11 cellular contexts compared by ENCODE assay signal in the genomic region with DNA sequence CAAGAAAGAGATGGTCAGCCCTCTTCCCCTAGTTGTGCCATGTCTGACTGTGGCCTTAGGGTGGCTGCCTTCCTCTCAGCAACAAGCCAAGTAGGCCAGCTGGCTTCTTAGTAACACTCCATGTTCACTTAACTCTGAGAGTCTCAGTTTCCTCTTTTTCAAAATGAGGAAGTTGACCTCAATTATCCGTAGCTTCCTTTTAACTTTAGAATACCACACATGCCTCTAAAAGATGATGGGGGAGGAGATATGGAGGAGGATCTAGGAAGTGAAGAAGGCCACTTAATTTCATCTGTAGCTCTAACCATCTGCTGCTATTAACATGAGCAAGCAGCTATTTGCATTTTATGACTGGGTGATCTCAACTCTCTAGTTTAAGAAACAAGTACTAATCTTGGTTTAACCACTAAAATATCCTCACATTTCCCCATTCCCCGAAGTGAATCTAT. TPM values are rescaled to one million over a fixed set of nuclear protein-coding genes. Genes with fewer than 3 reads are reported as not detected.
DNase-seq lines count a peak whose midpoint lies in the region; ATAC-seq and TF ChIP-seq lines count a peak whose summit lies in the region.
"Had no signal": no experiment of that assay in that cellular context is flagged by ENCODE, and none has a peak within 500 bp of the region (broad histone marks: within the 10 kb centered on the region; RNA-seq: fewer than 3 reads in every experiment).

No MANE protein-coding gene starts in this region.

- peaks cover 44% of the 10 kb centered on the region for H3K4me1 Mint-ChIP-seq in osteocyte (ENCODE audit: unreplicated experiment)
- H3K4me1 Mint-ChIP-seq in activated CD4-positive, alpha-beta memory T cell treated with anti-CD3 and anti-CD28 coated beads, Interleukin-2, amount 10 ng/mL, durations not matched to agents 7 days and 5 days: peaks cover 24% of the 10 kb centered on the region

- ATAC-seq in Right ventricle myocardium inferior: peak; percentile 23
- ATAC-seq in HG03159 (IDR thresholded peaks at IDR 0.05; ENCODE audit: unreplicated experiment): peak; percentile 86

- intact Hi-C loops in Right ventricle myocardium inferior (cut with DNase I): loop anchor here (2.0 to 5.0 kb wide), 2 partner anchors 81 to 171 kb away; no protein-coding TSS in a partner anchor
- intact Hi-C loops in cardiac septum (cut with DNase I): loop anchor here (1.0 to 5.0 kb wide), 3 partner anchors 36 to 231 kb away; no protein-coding TSS in a partner anchor

- POLR2A ChIA-PET in activated CD4-positive, alpha-beta memory T cell treated with anti-CD3 and anti-CD28 coated beads, Interleukin-2, amount 10 ng/mL, durations not matched to agents 7 days and 5 days (lab: Charles Lee): interaction anchor here (0.7 to 1.3 kb wide), 2 partner anchors 160 to 189 kb away, joined by 3 read pairs; no protein-coding TSS in a partner anchor

- H3K4me3 ChIP-seq in coronary artery: no peak overlapping the region

- TF ChIP-seq CTCF in osteocyte (IDR thresholded peaks at IDR 0.05): no peak
- no peak for TF ChIP-seq CTCF in coronary artery (IDR thresholded peaks at IDR 0.05)

- no peak for DNase-seq in Right ventricle myocardium inferior (ENCODE audit: missing footprints)
- no peak for DNase-seq in cardiac septum (ENCODE audit: low spot score)
- DNase-seq in astrocyte of the hippocampus (ENCODE audit: low read depth, low spot score): peak; percentile 12
- no peak for DNase-seq in osteocyte (ENCODE audit: extremely low spot score, unreplicated experiment)
- DNase-seq in activated CD4-positive, alpha-beta memory T cell treated with anti-CD3 and anti-CD28 coated beads, Interleukin-2, amount 10 ng/mL, durations not matched to agents 7 days and 5 days: no peak
- DNase-seq in stimulated activated CD4-positive, alpha-beta T cell treated with anti-CD3 and anti-CD28 coated beads, Interleukin-4, amount 100 ng/mL, for 4 hours: no peak
- DNase-seq in coronary artery (ENCODE audit: low spot score): no peak

- H3K9me3 Mint-ChIP-seq in osteocyte (ENCODE audit: unreplicated experiment): no peaks in the 10 kb centered on the region
- no peaks in the 10 kb centered on the region for H3K9me3 Mint-ChIP-seq in activated CD4-positive, alpha-beta memory T cell treated with anti-CD3 and anti-CD28 coated beads, Interleukin-2, amount 10 ng/mL, durations not matched to agents 7 days and 5 days

- H3K4me3 Mint-ChIP-seq in osteocyte (ENCODE audit: unreplicated experiment): no peak overlapping the region
- H3K4me3 Mint-ChIP-seq in activated CD4-positive, alpha-beta memory T cell treated with anti-CD3 and anti-CD28 coated beads, Interleukin-2, amount 10 ng/mL, durations not matched to agents 7 days and 5 days: no peak overlapping the region

- no peaks in the 10 kb centered on the region for H3K36me3 Mint-ChIP-seq in osteocyte (ENCODE audit: unreplicated experiment)
- H3K36me3 Mint-ChIP-seq in activated CD4-positive, alpha-beta memory T cell treated with anti-CD3 and anti-CD28 coated beads, Interleukin-2, amount 10 ng/mL, durations not matched to agents 7 days and 5 days (ENCODE audit: low read depth): no peaks in the 10 kb centered on the region

- CTCF ChIA-PET in activated CD4-positive, alpha-beta memory T cell treated with anti-CD3 and anti-CD28 coated beads, Interleukin-2, amount 10 ng/mL, durations not matched to agents 7 days and 5 days (lab: Charles Lee): interaction anchor here (1.0 to 2.4 kb wide), 7 partner anchors 16 to 232 kb away, joined by 4 to 32 read pairs (median 6); no protein-coding TSS in a partner anchor

- H3K27ac Mint-ChIP-seq in osteocyte (ENCODE audit: unreplicated experiment): peak overlapping the region; percentile 59
- H3K27ac Mint-ChIP-seq in activated CD4-positive, alpha-beta memory T cell treated with anti-CD3 and anti-CD28 coated beads, Interleukin-2, amount 10 ng/mL, durations not matched to agents 7 days and 5 days: no peak overlapping the region

- H3K27ac ChIP-seq in coronary artery: peak overlapping the region in 1 of 2 donors; percentile 81
- H3K27ac ChIP-seq: C4-2B had no signal

- H3K27me3 Mint-ChIP-seq in osteocyte (ENCODE audit: unreplicated experiment): no peaks in the 10 kb centered on the region
- no peaks in the 10 kb centered on the region for H3K27me3 Mint-ChIP-seq in activated CD4-positive, alpha-beta memory T cell treated with anti-CD3 and anti-CD28 coated beads, Interleukin-2, amount 10 ng/mL, durations not matched to agents 7 days and 5 days

RNA-seq across cellular contexts. Expression of a gene that starts 32.9 kb away (rescaled TPM):
- total RNA-seq in Right ventricle myocardium inferior (not detected), cardiac septum (not detected), osteocyte (not detected in 2 replicates)
- not detected for total RNA-seq in activated CD4-positive, alpha-beta memory T cell treated with anti-CD3 and anti-CD28 coated beads, Interleukin-2, amount 10 ng/mL, durations not matched to agents 7 days and 5 days
- total RNA-seq: T-helper 1 cell treated with Interleukin-12 subunit alpha and Interleukin-12 subunit beta and Interleukin-4 antibody, amounts not matched to agents 30 ng/mL and 1 ng/mL, for 36 hours; temporal lobe had no signal
